Comparison of ENCODE assay signal across 8 cellular contexts in genomic region chr22:46749682-46750529, GRCh38. TPM values are rescaled to one million over a fixed set of nuclear protein-coding genes. Genes with fewer than 3 reads are reported as not detected.
DNase-seq lines count a peak whose midpoint lies in the region; ATAC-seq and TF ChIP-seq lines count a peak whose summit lies in the region.

No MANE protein-coding gene starts in this region.

- H3K4me1 ChIP-seq in mucosa of rectum (ENCODE audit: control insufficient read depth in 2 of 2, insufficient read depth in 2 of 2, low read length in 2 of 2) (peaks cover 43% of the 10 kb centered on the region in 2 donors), gastrocnemius medialis (peaks cover 60 to 72% of the 10 kb centered on the region in 2 donors)

- H3K9me3 Mint-ChIP-seq in activated naive CD8-positive, alpha-beta T cell (ENCODE audit: low read depth), result no peaks in the 10 kb centered on the region

- H3K27ac Mint-ChIP-seq in activated naive CD8-positive, alpha-beta T cell, result peak overlapping the region; percentile 91

- in situ Hi-C loops in gastrocnemius medialis (cut with MboI; ENCODE audit: low sequenced_read_pairs in 4 of 4), result no loop called here

- peak overlapping the region; percentile 41 to 57 for H3K9ac ChIP-seq in mucosa of rectum (ENCODE audit: low read depth in 1 of 2, low read length in 2 of 2)

- H3K9me3 ChIP-seq in mucosa of rectum (ENCODE audit: control insufficient read depth in 2 of 2, low read length in 2 of 2), result no peaks in the 10 kb centered on the region
- H3K9me3 ChIP-seq in gastrocnemius medialis, result no peaks in the 10 kb centered on the region

- TF ChIP-seq POLR2A in gastrocnemius medialis (IDR thresholded peaks at IDR 0.05), result no peak

- intact Hi-C loops in gastrocnemius medialis (cut with DNase I; ENCODE audit: low total_unique reads), result no loop called here

- H3K36me3 Mint-ChIP-seq in activated naive CD8-positive, alpha-beta T cell, result no peaks in the 10 kb centered on the region

- DNase-seq in stimulated activated naive CD4-positive, alpha-beta T cell treated with Interleukin-2 at 50 U/mL for 16 hours (lab: John Stamatoyannopoulos, UW), result peak; percentile 17
- DNase-seq in stimulated activated naive CD4-positive, alpha-beta T cell (lab: John Stamatoyannopoulos, UW), result no peak
- DNase-seq in HCEC 1CT, result no peak
- no peak for DNase-seq in ureter (ENCODE audit: low spot score)
- no peak for DNase-seq in gastrocnemius medialis
- DNase-seq in occipital lobe (lab: John Stamatoyannopoulos, UW), result no peak

- H3K4me3 ChIP-seq in mucosa of rectum (ENCODE audit: low read length in 2 of 2) (peak overlapping the region in 1 of 2 donors; percentile 31), gastrocnemius medialis (no peak overlapping the region)

- no peak for TF ChIP-seq CTCF in gastrocnemius medialis (IDR thresholded peaks at IDR 0.05 in 4 of 5, conservative IDR thresholded peaks at IDR 0.05 in 1 of 5)

- H3K4me1 Mint-ChIP-seq in activated naive CD8-positive, alpha-beta T cell (ENCODE audit: low read depth), result peaks cover 29% of the 10 kb centered on the region

- H3K4me3 Mint-ChIP-seq in activated naive CD8-positive, alpha-beta T cell, result peak overlapping the region; percentile 80

- no peaks in the 10 kb centered on the region for H3K27me3 Mint-ChIP-seq in activated naive CD8-positive, alpha-beta T cell

- H3K27me3 ChIP-seq in mucosa of rectum (ENCODE audit: control insufficient read depth in 2 of 2, insufficient read depth in 2 of 2, low read length in 2 of 2) (no peaks in the 10 kb centered on the region), gastrocnemius medialis (no peaks in the 10 kb centered on the region)

- H3K36me3 ChIP-seq in mucosa of rectum (ENCODE audit: control insufficient read depth in 2 of 2, insufficient read depth in 2 of 2, low read length in 2 of 2) (no peaks in the 10 kb centered on the region), gastrocnemius medialis (no peaks in the 10 kb centered on the region)

- peak overlapping the region; percentile 49 to 79 for H3K27ac ChIP-seq in mucosa of rectum (ENCODE audit: low read depth in 2 of 2, low read length in 2 of 2)
- H3K27ac ChIP-seq in gastrocnemius medialis, result peak overlapping the region in 2 of 4 donors; percentile 34 to 91

- ATAC-seq in gastrocnemius medialis, result no peak

RNA-seq across cellular contexts. Expression of gene CERK, which starts 11.9 kb away (rescaled TPM):
- total RNA-seq in ureter (13.0 TPM), gastrocnemius medialis (10 to 100 TPM; 32.7 to 38.7 (median 34.8) TPM), occipital lobe (42.0 TPM)

RNA-seq across cellular contexts. Expression of gene TBC1D22A, which starts 12.5 kb away (rescaled TPM):
- 32.6 TPM for total RNA-seq in ureter
- total RNA-seq in gastrocnemius medialis, result 10 to 100 TPM; 18.8 to 25.2 (median 23.1) TPM
- total RNA-seq in occipital lobe, result 4.5 TPM
